ENCODE assay signal across 20 cellular contexts in the genomic region with DNA sequence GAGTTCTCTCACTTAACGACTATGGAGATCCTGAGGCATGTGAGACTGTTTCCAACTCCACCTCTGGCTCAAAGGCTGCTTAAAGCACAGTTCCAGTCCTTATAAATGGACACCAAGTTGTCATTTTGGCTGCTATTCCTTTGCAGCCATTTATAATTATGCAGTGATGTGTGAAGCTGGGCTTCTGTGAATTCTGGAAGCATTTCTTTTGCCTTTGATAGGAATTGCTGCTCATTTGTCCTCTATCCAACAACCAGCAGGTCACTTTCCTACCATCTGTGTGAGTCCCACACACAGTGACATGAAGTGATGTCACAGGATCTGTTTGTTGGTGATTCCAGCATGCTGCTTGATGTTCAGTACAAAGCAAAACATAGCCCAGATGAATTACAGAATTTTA. TPM values are rescaled to one million over a fixed set of nuclear protein-coding genes. Genes with fewer than 3 reads are reported as not detected.
DNase-seq lines count a peak whose midpoint lies in the region; ATAC-seq and TF ChIP-seq lines count a peak whose summit lies in the region.
"Had no signal": no experiment of that assay in that cellular context is flagged by ENCODE, and none has a peak within 500 bp of the region (broad histone marks: within the 10 kb centered on the region; RNA-seq: fewer than 3 reads in every experiment).

No MANE protein-coding gene starts in this region.

- peaks cover 86% of the 10 kb centered on the region for H3K4me1 Mint-ChIP-seq in activated naive CD4-positive, alpha-beta T cell treated with anti-CD3 and anti-CD28 coated beads, Interleukin-2, amount 50 U/mL, for 24 hours
- H3K4me1 Mint-ChIP-seq in activated CD8-positive, alpha-beta T cell treated with anti-CD3 and anti-CD28 coated beads for 36 hours (ENCODE audit: low read depth), result peaks cover 84% of the 10 kb centered on the region
- peaks cover 91% of the 10 kb centered on the region for H3K4me1 Mint-ChIP-seq in activated T-cell treated with anti-CD3 and anti-CD28 coated beads, Interleukin-2, amount 50 U/mL, for 24 hours (ENCODE audit: low read depth)

- no peak for ATAC-seq in activated CD8-positive, alpha-beta T cell treated with anti-CD3 and anti-CD28 coated beads for 36 hours
- ATAC-seq: A549, left lung, Right ventricle myocardium inferior had no signal

- H3K4me3 Mint-ChIP-seq in activated naive CD4-positive, alpha-beta T cell treated with anti-CD3 and anti-CD28 coated beads, Interleukin-2, amount 50 U/mL, for 24 hours, result peak overlapping the region; percentile 15
- H3K4me3 Mint-ChIP-seq in activated CD8-positive, alpha-beta T cell treated with anti-CD3 and anti-CD28 coated beads for 36 hours, result no peak overlapping the region
- H3K4me3 Mint-ChIP-seq in activated T-cell treated with anti-CD3 and anti-CD28 coated beads, Interleukin-2, amount 50 U/mL, for 24 hours, result no peak overlapping the region
- H3K4me3 Mint-ChIP-seq: activated CD4-positive, alpha-beta memory T cell treated with anti-CD3 and anti-CD28 coated beads for 36 hours; CD14-positive monocyte; endodermal cell had no signal

- no peaks in the 10 kb centered on the region for H3K27me3 ChIP-seq in effector memory CD4-positive, alpha-beta T cell (replicated peaks; ENCODE audit: control insufficient read depth, insufficient read depth, low read length, poor library complexity, severe bottlenecking)
- H3K27me3 ChIP-seq: left lung had no signal

- CTCF ChIA-PET in activated CD8-positive, alpha-beta T cell treated with anti-CD3 and anti-CD28 coated beads for 36 hours (lab: Charles Lee), result interaction anchor here (1.7 to 7.5 kb wide), 4 partner anchors 9 to 106 kb away, joined by 4 to 52 read pairs (median 36); a partner anchor contains a TSS

- peak overlapping the region; percentile 86 for H3K27ac ChIP-seq in effector memory CD4-positive, alpha-beta T cell (ENCODE audit: insufficient read depth, low read length, poor library complexity, severe bottlenecking)
- H3K27ac ChIP-seq: A549 had no signal

- H3K27me3 Mint-ChIP-seq in activated naive CD4-positive, alpha-beta T cell treated with anti-CD3 and anti-CD28 coated beads, Interleukin-2, amount 50 U/mL, for 24 hours, result no peaks in the 10 kb centered on the region
- no peaks in the 10 kb centered on the region for H3K27me3 Mint-ChIP-seq in activated CD8-positive, alpha-beta T cell treated with anti-CD3 and anti-CD28 coated beads for 36 hours
- H3K27me3 Mint-ChIP-seq in activated T-cell treated with anti-CD3 and anti-CD28 coated beads, Interleukin-2, amount 50 U/mL, for 24 hours, result no peaks in the 10 kb centered on the region
- H3K27me3 Mint-ChIP-seq: activated CD4-positive, alpha-beta memory T cell treated with anti-CD3 and anti-CD28 coated beads for 36 hours had no signal

- no peak overlapping the region for H3K4me3 ChIP-seq in effector memory CD4-positive, alpha-beta T cell (ENCODE audit: insufficient read depth, low read depth, low read length, poor library complexity, severe bottlenecking)
- H3K4me3 ChIP-seq: A549, left lung had no signal

- TF ChIP-seq CTCF in activated CD8-positive, alpha-beta T cell treated with anti-CD3 and anti-CD28 coated beads for 36 hours (IDR thresholded peaks at IDR 0.05), result no peak

- POLR2A ChIA-PET in activated CD8-positive, alpha-beta T cell treated with anti-CD3 and anti-CD28 coated beads for 36 hours (lab: Charles Lee), result interaction anchor here (1.1 to 5.1 kb wide), 4 partner anchors 19 to 106 kb away, joined by 3 to 51 read pairs (median 17); a partner anchor contains a TSS

- peaks cover 9% of the 10 kb centered on the region for H3K9me3 Mint-ChIP-seq in activated naive CD4-positive, alpha-beta T cell treated with anti-CD3 and anti-CD28 coated beads, Interleukin-2, amount 50 U/mL, for 24 hours
- peaks cover 6% of the 10 kb centered on the region for H3K9me3 Mint-ChIP-seq in activated CD8-positive, alpha-beta T cell treated with anti-CD3 and anti-CD28 coated beads for 36 hours
- no peaks in the 10 kb centered on the region for H3K9me3 Mint-ChIP-seq in activated T-cell treated with anti-CD3 and anti-CD28 coated beads, Interleukin-2, amount 50 U/mL, for 24 hours

- peaks cover 5% of the 10 kb centered on the region for H3K36me3 Mint-ChIP-seq in activated naive CD4-positive, alpha-beta T cell treated with anti-CD3 and anti-CD28 coated beads, Interleukin-2, amount 50 U/mL, for 24 hours
- H3K36me3 Mint-ChIP-seq in activated CD8-positive, alpha-beta T cell treated with anti-CD3 and anti-CD28 coated beads for 36 hours (ENCODE audit: low read depth), result peaks cover 5% of the 10 kb centered on the region
- H3K36me3 Mint-ChIP-seq in activated T-cell treated with anti-CD3 and anti-CD28 coated beads, Interleukin-2, amount 50 U/mL, for 24 hours (ENCODE audit: low read depth), result peaks cover 9% of the 10 kb centered on the region
- H3K36me3 Mint-ChIP-seq: activated CD4-positive, alpha-beta memory T cell treated with anti-CD3 and anti-CD28 coated beads for 36 hours had no signal

- peak overlapping the region; percentile 96 for H3K27ac Mint-ChIP-seq in activated naive CD4-positive, alpha-beta T cell treated with anti-CD3 and anti-CD28 coated beads, Interleukin-2, amount 50 U/mL, for 24 hours
- peak overlapping the region; percentile 64 for H3K27ac Mint-ChIP-seq in activated CD8-positive, alpha-beta T cell treated with anti-CD3 and anti-CD28 coated beads for 36 hours
- H3K27ac Mint-ChIP-seq in activated T-cell treated with anti-CD3 and anti-CD28 coated beads, Interleukin-2, amount 50 U/mL, for 24 hours, result no peak overlapping the region
- H3K27ac Mint-ChIP-seq: activated CD4-positive, alpha-beta memory T cell treated with anti-CD3 and anti-CD28 coated beads for 36 hours; CD14-positive monocyte; endodermal cell had no signal

- no peaks in the 10 kb centered on the region for H3K36me3 ChIP-seq in effector memory CD4-positive, alpha-beta T cell (ENCODE audit: control insufficient read depth, insufficient read depth, low read length)
- H3K36me3 ChIP-seq: left lung had no signal

- no peak for DNase-seq in activated naive CD4-positive, alpha-beta T cell (lab: John Stamatoyannopoulos, UW)
- DNase-seq in activated CD8-positive, alpha-beta T cell treated with anti-CD3 and anti-CD28 coated beads for 36 hours, result no peak
- DNase-seq in effector memory CD4-positive, alpha-beta T cell, result no peak
- DNase-seq in superior temporal gyrus (ENCODE audit: extremely low spot score) (peak; percentile 65), NOMO-1 treated with DMSO at 0.1 percent for 48 hours (lab: John Stamatoyannopoulos, UW; ENCODE audit: unreplicated experiment) (no peak)
- DNase-seq in activated T-cell treated with anti-CD3 and anti-CD28 coated beads, Interleukin-2, amount 50 U/mL, for 24 hours, result no peak
- no peak for DNase-seq in stimulated activated naive CD4-positive, alpha-beta T cell (lab: John Stamatoyannopoulos, UW)
- DNase-seq: activated CD4-positive, alpha-beta memory T cell treated with anti-CD3 and anti-CD28 coated beads for 36 hours; central memory CD4-positive, alpha-beta T cell; DMS53; endodermal cell; left lung; NCI-H2081; NCI-H510A treated with DMSO at 0.1 percent for 48 hours; stimulated activated CD4-positive, alpha-beta T cell treated with anti-CD3 and anti-CD28 coated beads, Interleukin-4, amount 100 ng/mL, for 4 hours; SW 1271 had no signal

- no peaks in the 10 kb centered on the region for H3K9me3 ChIP-seq in effector memory CD4-positive, alpha-beta T cell (ENCODE audit: control insufficient read depth, low read length)
- H3K9me3 ChIP-seq: A549, left lung had no signal

- H3K4me1 ChIP-seq in effector memory CD4-positive, alpha-beta T cell (ENCODE audit: control insufficient read depth, insufficient read depth, low read length, poor library complexity, severe bottlenecking), result peaks cover 70% of the 10 kb centered on the region

- intact Hi-C loops in activated CD8-positive, alpha-beta T cell treated with anti-CD3 and anti-CD28 coated beads for 36 hours (cut with micrococcal nuclease), result no loop called here

RNA-seq across cellular contexts. Expression of a gene that starts 28.5 kb away (rescaled TPM):
- total RNA-seq in activated CD8-positive, alpha-beta T cell treated with anti-CD3 and anti-CD28 coated beads for 36 hours, result 1 to 10 TPM; 1.9 to 2.1 TPM

RNA-seq across cellular contexts. Expression of a gene that starts 29.6 kb away (rescaled TPM):
- 10 to 100 TPM; 12.9 to 13.7 TPM for total RNA-seq in activated CD8-positive, alpha-beta T cell treated with anti-CD3 and anti-CD28 coated beads for 36 hours
